In genomic region chr4:20313237-20314030, GRCh38 we compare ENCODE assay signal across 10 cellular contexts.
DNase-seq lines count a peak whose midpoint lies in the region; ATAC-seq, FAIRE-seq and TF ChIP-seq lines count a peak whose summit lies in the region.
"Had no signal": no experiment of that assay in that cellular context is flagged by ENCODE, and none has a peak within 500 bp of the region (broad histone marks: within the 10 kb centered on the region; RNA-seq: fewer than 3 reads in every experiment).

No MANE protein-coding gene starts in this region.

- H2AFZ ChIP-seq in HepG2 (ENCODE audit: low read length), result no peak overlapping the region

- intact Hi-C loops in HepG2 (cut with micrococcal nuclease; ENCODE audit: unreplicated experiment) (loop anchor here (1.0 to 2.0 kb wide), 2 partner anchors 115 to 231 kb away; no protein-coding TSS in a partner anchor), esophagus muscularis mucosa (cut with DNase I) (no loop called here)

- DNase-seq in astrocyte of the spinal cord (ENCODE audit: low read depth, low spot score) (no peak), HepG2 (ENCODE audit: low spot score) (peak; percentile 21), esophagus muscularis mucosa (ENCODE audit: extremely low spot score) (no peak), NCI-H1694 treated with DMSO at 0.1 percent for 48 hours (lab: John Stamatoyannopoulos, UW) (no peak), frontal cortex (ENCODE audit: low spot score in 2 of 2) (no peak)
- DNase-seq: EL, ovary had no signal

- no peak for TF ChIP-seq RAD21 in HepG2 (CRISPR knock-in tag; IDR thresholded peaks at IDR 0.05)

- H3K9me3 ChIP-seq in HepG2 (ENCODE audit: low read length) (no peaks in the 10 kb centered on the region), esophagus muscularis mucosa (no peaks in the 10 kb centered on the region)
- H3K9me3 ChIP-seq: ovary had no signal

- H3K27me3 ChIP-seq in HepG2 (ENCODE audit: control insufficient read depth in 1 of 2, insufficient read depth in 2 of 2, low read length in 2 of 2), result no peaks in the 10 kb centered on the region
- no peaks in the 10 kb centered on the region for H3K27me3 ChIP-seq in esophagus muscularis mucosa
- H3K27me3 ChIP-seq: ovary had no signal

- no peak overlapping the region for H3K4me2 ChIP-seq in HepG2 (ENCODE audit: low read depth, low read length)

- H3K4me1 ChIP-seq in HepG2 (ENCODE audit: insufficient read depth, low read length) (no peaks in the 10 kb centered on the region), esophagus muscularis mucosa (peaks cover 0 to 42% (median 28%) of the 10 kb centered on the region in 4 donors)

- no peak overlapping the region for H3K27ac ChIP-seq in HepG2 (ENCODE audit: extremely low read length, insufficient read depth, low read length)
- H3K27ac ChIP-seq in esophagus muscularis mucosa (replicated peaks in 1 of 4), result no peak overlapping the region
- H3K27ac ChIP-seq: ovary had no signal

- no peak for TF ChIP-seq POLR2A in HepG2 (IDR thresholded peaks at IDR 0.05; ENCODE audit: insufficient read depth in 1 of 2, low read depth in 2 of 2, low read length in 2 of 2)
- TF ChIP-seq POLR2A in esophagus muscularis mucosa (IDR thresholded peaks at IDR 0.05; ENCODE audit: low read depth), result no peak

- 4% methylated on average over 10 of the region's 12 CpGs for WGBS in HepG2 (ENCODE audit: low lambda C conversion rate)
- WGBS in esophagus muscularis mucosa, result 66% methylated on average over 12 of the region's 12 CpGs

- TF ChIP-seq CTCF in astrocyte of the spinal cord (IDR thresholded peaks at IDR 0.05; ENCODE audit: low read depth, low read length) (peak; percentile 22), HepG2 (CRISPR knock-in tag; IDR thresholded peaks at IDR 0.05) (peak; percentile 69), esophagus muscularis mucosa (IDR thresholded peaks at IDR 0.05) (no peak)

- BruUV-seq in HepG2 (replicated peaks; lab: Mats Ljungman, UMichigan), result no TSS peak

- TF ChIP-seq EP300 in HepG2 (IDR thresholded peaks at IDR 0.05; ENCODE audit: low read depth in 2 of 2, low read length in 2 of 2) (no peak), HepG2 (CRISPR knock-in tag; IDR thresholded peaks at IDR 0.05; ENCODE audit: borderline replicate concordance) (no peak), esophagus muscularis mucosa (IDR thresholded peaks at IDR 0.05) (no peak)

- H4K20me1 ChIP-seq in HepG2 (ENCODE audit: insufficient read depth, low read length), result no peaks in the 10 kb centered on the region

- CTCF ChIA-PET in HepG2 (lab: Yijun Ruan, JAX; ENCODE audit: low intra/inter-chr PET ratio, low total read pairs), result interaction anchor here (0.8 to 2.1 kb wide), 2 partner anchors 372 to 377 kb away, joined by 3 to 13 read pairs; no protein-coding TSS in a partner anchor

- in situ Hi-C loops in astrocyte of the spinal cord (cut with HindIII; ENCODE audit: low sequenced_read_pairs) (no loop called here), HepG2 (cut with HindIII; ENCODE audit: extremely low pct_ligation_motif_present, low pct_unique_long_range_greater_than_20kb) (loop anchor here (25.0 kb wide), 1 partner anchor 374 kb away; no protein-coding TSS in a partner anchor)

- POLR2A ChIA-PET in HepG2 (lab: Yijun Ruan, JAX), result no interaction called here

- H3K4me3 ChIP-seq in astrocyte of the spinal cord (ENCODE audit: low read depth, low read length) (no peak overlapping the region), HepG2 (replicated peaks in 1 of 3; ENCODE audit: insufficient read depth in 1 of 3, low read depth in 2 of 3, low read length in 3 of 3) (no peak overlapping the region), esophagus muscularis mucosa (no peak overlapping the region)
- H3K4me3 ChIP-seq: ovary had no signal

- H3K79me2 ChIP-seq in HepG2 (ENCODE audit: insufficient read depth, low read length), result no peaks in the 10 kb centered on the region

- no peak overlapping the region for H3K9ac ChIP-seq in HepG2 (ENCODE audit: insufficient read depth, low read depth, low read length)

- peak; percentile 62 for ATAC-seq in GM18511 (IDR thresholded peaks at IDR 0.05; ENCODE audit: unreplicated experiment)
- peak; percentile 61 for ATAC-seq in HG02763 (IDR thresholded peaks at IDR 0.05; ENCODE audit: unreplicated experiment)
- ATAC-seq in HepG2, result peak; percentile 100
- no peak for ATAC-seq in GM21515 (IDR thresholded peaks at IDR 0.05; ENCODE audit: unreplicated experiment)

- FAIRE-seq in HepG2 (lab: Jason Lieb, UNC) (no peak), frontal cortex (lab: Jason Lieb, UNC) (no peak)

- H3K36me3 ChIP-seq in HepG2 (replicated peaks in 1 of 2; ENCODE audit: control insufficient read depth in 1 of 2, insufficient read depth in 2 of 2, low read length in 2 of 2), result no peaks in the 10 kb centered on the region
- no peaks in the 10 kb centered on the region for H3K36me3 ChIP-seq in esophagus muscularis mucosa
- H3K36me3 ChIP-seq: ovary had no signal

TF ChIP-seq in HepG2, 621 proteins besides CTCF, POLR2A, EP300 and RAD21 (continues in another document):
- no peak for TF ChIP-seq DMTF1 (CRISPR knock-in tag; IDR thresholded peaks at IDR 0.05)
- no peak for TF ChIP-seq ZNF501 (CRISPR knock-in tag; IDR thresholded peaks at IDR 0.05)
- TF ChIP-seq ZFP62 (CRISPR knock-in tag; IDR thresholded peaks at IDR 0.05), result no peak
- TF ChIP-seq RFX3 (CRISPR knock-in tag; IDR thresholded peaks at IDR 0.05), result no peak
- no peak for TF ChIP-seq ETS1 (CRISPR knock-in tag; IDR thresholded peaks at IDR 0.05)
- TF ChIP-seq CREB3 (CRISPR knock-in tag; IDR thresholded peaks at IDR 0.05), result no peak
- no peak for TF ChIP-seq MAX (IDR thresholded peaks at IDR 0.05)
- no peak for TF ChIP-seq ZFY (CRISPR knock-in tag; IDR thresholded peaks at IDR 0.05)
- peak; percentile 41 for TF ChIP-seq STAG1 (CRISPR knock-in tag; IDR thresholded peaks at IDR 0.05)
- no peak for TF ChIP-seq PRDM10 (CRISPR knock-in tag; IDR thresholded peaks at IDR 0.05; ENCODE audit: low read depth)
- peak; percentile 28 for TF ChIP-seq SMC3 (IDR thresholded peaks at IDR 0.05; ENCODE audit: low read length)

Comparison
In these comparisons a context has a peak if more than half of its experiments do, and no peak if none do; other contexts are left out.
1. CTCF ChIP-seq: peak in astrocyte of the spinal cord (single experiment) and HepG2 (single experiment); none in esophagus muscularis mucosa (0 of 3).